ENCODE assay signal across 27 cellular contexts in genomic region chr1:40789342-40789598, GRCh38. TPM values are rescaled to one million over a fixed set of nuclear protein-coding genes. Genes with fewer than 3 reads are reported as not detected.
"Had no signal": no experiment of that assay in that cellular context is flagged by ENCODE, and none has a peak within 500 bp of the region (broad histone marks: within the 10 kb centered on the region; RNA-seq: fewer than 3 reads in every experiment).

No MANE protein-coding gene starts in this region.

- H3K4me3 ChIP-seq: adrenal gland, body of pancreas, thyroid gland had no signal

- H3K27me3 ChIP-seq: adrenal gland, body of pancreas, thyroid gland had no signal

- H3K4me3 Mint-ChIP-seq: activated B cell treated with CpG ODN at 0.5 μM for 24 hours; activated CD8-positive, alpha-beta T cell treated with anti-CD3 and anti-CD28 coated beads for 36 hours; mesothelial cell of epicardium; naive thymus-derived CD4-positive, alpha-beta T cell; stimulated activated memory B cell treated with anti-CD40 and anti-IgM and Interleukin-4, amounts not matched to agents 10 μg/mL and 1 μg/mL and 100 μg/mL, for 72 hours; stimulated activated naive CD8-positive, alpha-beta T cell treated with anti-CD3 and anti-CD28 coated beads, Interleukin-15, amount 100 ng/mL, for 72 hours; T-helper 2 cell treated with Interferon-gamma antibody and Interleukin-4, amounts not matched to agents 5 μg/mL and 100 μg/mL, for 36 hours had no signal

- H3K27ac Mint-ChIP-seq: activated B cell treated with CpG ODN at 0.5 μM for 24 hours; activated CD8-positive, alpha-beta T cell treated with anti-CD3 and anti-CD28 coated beads for 36 hours; mesothelial cell of epicardium; naive thymus-derived CD4-positive, alpha-beta T cell; stimulated activated memory B cell treated with anti-CD40 and anti-IgM and Interleukin-4, amounts not matched to agents 10 μg/mL and 1 μg/mL and 100 μg/mL, for 72 hours; stimulated activated naive CD8-positive, alpha-beta T cell treated with anti-CD3 and anti-CD28 coated beads, Interleukin-15, amount 100 ng/mL, for 72 hours; T-helper 2 cell treated with Interferon-gamma antibody and Interleukin-4, amounts not matched to agents 5 μg/mL and 100 μg/mL, for 36 hours had no signal

- DNase-seq: activated B cell treated with CpG ODN at 0.5 μM for 24 hours; activated CD4-positive, alpha-beta T cell treated with anti-CD3 and anti-CD28 coated beads, Interleukin-2, amount 50 U/mL, for 1 hour; activated CD8-positive, alpha-beta T cell treated with anti-CD3 and anti-CD28 coated beads for 36 hours; activated naive CD4-positive, alpha-beta T cell; activated T-cell treated with anti-CD3 and anti-CD28 coated beads, Interleukin-2, amount 50 U/mL, for 48 hours; aorta; body of pancreas; dermis blood vessel endothelial cell; effector CD4-positive, alpha-beta T cell; hippocampal formation; left cardiac atrium; naive thymus-derived CD4-positive, alpha-beta T cell; small intestine; stimulated activated CD4-positive, alpha-beta T cell treated with anti-CD3 and anti-CD28 coated beads, Interleukin-4, amount 100 ng/mL, for 4 hours; stimulated activated CD8-positive, alpha-beta memory T cell treated with anti-CD3 and anti-CD28 coated beads, Interleukin-4, amount 100 ng/mL, for 48 hours; stimulated activated naive CD8-positive, alpha-beta T cell treated with anti-CD3 and anti-CD28 coated beads, Interleukin-15, amount 100 ng/mL, for 72 hours; T-helper 1 cell; thyroid gland had no signal

- ATAC-seq: activated CD8-positive, alpha-beta T cell treated with anti-CD3 and anti-CD28 coated beads for 36 hours; activated naive CD4-positive, alpha-beta T cell treated with anti-CD3 and anti-CD28 coated beads, Interleukin-2, amount 50 U/mL, for 72 hours; body of pancreas; left cardiac atrium; naive thymus-derived CD4-positive, alpha-beta T cell; sciatic nerve; stimulated activated memory B cell treated with anti-CD40 and anti-IgM and Interleukin-4, amounts not matched to agents 10 μg/mL and 1 μg/mL and 100 μg/mL, for 72 hours; stimulated activated naive CD8-positive, alpha-beta T cell treated with anti-CD3 and anti-CD28 coated beads, Interleukin-15, amount 100 ng/mL, for 72 hours had no signal

- H3K4me1 ChIP-seq: adrenal gland, body of pancreas, thyroid gland had no signal

- H3K36me3 Mint-ChIP-seq: activated naive CD4-positive, alpha-beta T cell treated with anti-CD3 and anti-CD28 coated beads, Interleukin-2, amount 50 U/mL, for 72 hours; mesothelial cell of epicardium; naive thymus-derived CD4-positive, alpha-beta T cell; stimulated activated memory B cell treated with anti-CD40 and anti-IgM and Interleukin-4, amounts not matched to agents 10 μg/mL and 1 μg/mL and 100 μg/mL, for 72 hours had no signal

- H3K36me3 ChIP-seq: adrenal gland, thyroid gland had no signal

- H3K9me3 ChIP-seq: adrenal gland, body of pancreas, thyroid gland had no signal

- FAIRE-seq: colon, frontal cortex, keratinocyte, small intestine had no signal

- H3K27ac ChIP-seq: adrenal gland, body of pancreas, thyroid gland had no signal

- H3K9me3 Mint-ChIP-seq: activated B cell treated with CpG ODN at 0.5 μM for 24 hours; activated CD8-positive, alpha-beta T cell treated with anti-CD3 and anti-CD28 coated beads for 36 hours; activated naive CD4-positive, alpha-beta T cell treated with anti-CD3 and anti-CD28 coated beads, Interleukin-2, amount 50 U/mL, for 72 hours; mesothelial cell of epicardium; stimulated activated memory B cell treated with anti-CD40 and anti-IgM and Interleukin-4, amounts not matched to agents 10 μg/mL and 1 μg/mL and 100 μg/mL, for 72 hours; stimulated activated naive CD8-positive, alpha-beta T cell treated with anti-CD3 and anti-CD28 coated beads, Interleukin-15, amount 100 ng/mL, for 72 hours; T-helper 2 cell treated with Interferon-gamma antibody and Interleukin-4, amounts not matched to agents 5 μg/mL and 100 μg/mL, for 36 hours had no signal

RNA-seq across cellular contexts. Expression of gene KCNQ4, which starts 5.7 kb away (rescaled TPM):
- total RNA-seq: dermis blood vessel endothelial cell had no signal
- polyA plus RNA-seq: keratinocyte had no signal
